Comparison of ENCODE assay signal across 20 cellular contexts in the genomic region with DNA sequence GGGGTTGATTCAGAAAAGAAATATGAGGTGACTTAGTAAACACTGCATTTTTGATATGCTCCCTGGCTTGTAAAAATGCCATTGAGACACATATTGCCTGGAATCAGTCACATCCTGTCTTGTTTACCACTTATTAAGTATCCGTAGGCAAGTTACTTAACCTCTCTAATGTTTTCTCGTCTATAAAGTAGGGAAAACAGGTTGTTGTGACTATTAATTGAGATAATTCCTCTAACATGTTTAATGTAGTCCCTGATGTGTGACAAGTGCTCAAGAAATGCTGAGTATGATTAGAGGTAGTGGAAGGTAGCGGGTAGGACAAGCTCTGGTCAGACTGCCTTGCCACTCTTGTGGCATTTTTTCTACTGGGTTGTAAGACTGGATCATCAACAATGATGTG. TPM values are rescaled to one million over a fixed set of nuclear protein-coding genes. Genes with fewer than 3 reads are reported as not detected.
DNase-seq lines count a peak whose midpoint lies in the region; ATAC-seq and TF ChIP-seq lines count a peak whose summit lies in the region.
"Had no signal": no experiment of that assay in that cellular context is flagged by ENCODE, and none has a peak within 500 bp of the region (broad histone marks: within the 10 kb centered on the region; RNA-seq: fewer than 3 reads in every experiment).

No MANE protein-coding gene starts in this region.

- ATAC-seq in GM18861 (IDR thresholded peaks at IDR 0.05; ENCODE audit: unreplicated experiment) = no peak
- ATAC-seq: activated CD8-positive, alpha-beta memory T cell treated with anti-CD3 and anti-CD28 coated beads, Interleukin-2, amount 10 ng/mL, durations not matched to agents 7 days and 5 days; heart left ventricle; K562 had no signal

- no peaks in the 10 kb centered on the region for H3K79me1 ChIP-seq in mesenchymal stem cell (replicated peaks; ENCODE audit: low read length, poor library complexity, severe bottlenecking)

- H2AK5ac ChIP-seq in mesenchymal stem cell (ENCODE audit: low read length, severe bottlenecking) = no peak overlapping the region

- DNase-seq in AG09319 (ENCODE audit: extremely low read depth, low read depth) = peak; percentile 12
- peak; percentile 53 for DNase-seq in HT-29 (ENCODE audit: low spot score)
- peak; percentile 43 for DNase-seq in choroid plexus epithelial cell (ENCODE audit: low read depth)
- DNase-seq in mesenchymal stem cell = peak; percentile 65
- no peak for DNase-seq in 8988T
- DNase-seq in cerebellum (ENCODE audit: low spot score) = no peak
- no peak for DNase-seq in breast epithelium (ENCODE audit: low spot score in 2 of 2)
- DNase-seq: activated CD4-positive, alpha-beta T cell treated with anti-CD3 and anti-CD28 coated beads for 1 hour; activated CD8-positive, alpha-beta memory T cell treated with anti-CD3 and anti-CD28 coated beads, Interleukin-2, amount 10 ng/mL, durations not matched to agents 7 days and 5 days; AML-193; amniotic stem cell; heart left ventricle; NCI-H1092; NCI-H2171; NCI-H774; stomach; uterus had no signal

- H3K36me3 ChIP-seq in mesenchymal stem cell (ENCODE audit: control insufficient read depth in 1 of 2, insufficient read depth in 2 of 2, low read depth in 1 of 2, low read length in 2 of 2) (no peaks in the 10 kb centered on the region), breast epithelium (no peaks in the 10 kb centered on the region)
- H3K36me3 ChIP-seq: heart left ventricle, right atrium auricular region, stomach, uterus had no signal

- H4K8ac ChIP-seq in mesenchymal stem cell (ENCODE audit: low read length) = no peak overlapping the region

- H3K9me3 ChIP-seq in mesenchymal stem cell (ENCODE audit: control insufficient read depth, low read length) (no peaks in the 10 kb centered on the region), breast epithelium (no peaks in the 10 kb centered on the region)
- H3K9me3 ChIP-seq: right atrium auricular region, stomach, uterus had no signal

- no peak overlapping the region for H3K4me3 ChIP-seq in choroid plexus epithelial cell (ENCODE audit: low read depth, low read length)
- no peak overlapping the region for H3K4me3 ChIP-seq in mesenchymal stem cell (ENCODE audit: insufficient read depth in 1 of 2, low read depth in 1 of 2, low read length in 2 of 2)
- H3K4me3 ChIP-seq in breast epithelium = no peak overlapping the region
- H3K4me3 ChIP-seq: heart left ventricle, K562, right atrium auricular region, stomach, uterus had no signal

- H2AFZ ChIP-seq in mesenchymal stem cell (ENCODE audit: low read depth, low read length) = no peak overlapping the region

- no peak overlapping the region for H2BK120ac ChIP-seq in mesenchymal stem cell (ENCODE audit: low read depth, low read length)

- peak overlapping the region; percentile 30 for H3K27ac ChIP-seq in mesenchymal stem cell (ENCODE audit: low read length, poor library complexity, severe bottlenecking)
- H3K27ac ChIP-seq in breast epithelium = no peak overlapping the region
- H3K27ac ChIP-seq: heart left ventricle, right atrium auricular region, stomach, uterus had no signal

- no peak for TF ChIP-seq POLR2A in breast epithelium (IDR thresholded peaks at IDR 0.05)

- H4K91ac ChIP-seq in mesenchymal stem cell (ENCODE audit: low read length) = no peak overlapping the region

- H3K23ac ChIP-seq in mesenchymal stem cell (ENCODE audit: low read length in 2 of 2) = no peak overlapping the region

- intact Hi-C loops in breast epithelium (cut with DNase I; ENCODE audit: low total_unique reads) = no loop called here

- no peak overlapping the region for H3K9ac ChIP-seq in mesenchymal stem cell (ENCODE audit: low read length)

- no peak overlapping the region for H3K4me2 ChIP-seq in mesenchymal stem cell (ENCODE audit: low read length, poor library complexity, severe bottlenecking)

- H2BK12ac ChIP-seq in mesenchymal stem cell (ENCODE audit: low read length in 2 of 2) = peak overlapping the region in 1 of 2 experiments; percentile 29

- H3K4me1 ChIP-seq in mesenchymal stem cell (ENCODE audit: control insufficient read depth, insufficient read depth, low read depth, low read length) = peaks cover 3% of the 10 kb centered on the region
- H3K4me1 ChIP-seq in breast epithelium = no peaks in the 10 kb centered on the region
- H3K4me1 ChIP-seq: right atrium auricular region, stomach, uterus had no signal

- no peak overlapping the region for H2BK15ac ChIP-seq in mesenchymal stem cell (ENCODE audit: low read depth, poor library complexity, severe bottlenecking)

- H3K14ac ChIP-seq in mesenchymal stem cell (ENCODE audit: low read length in 2 of 2) = no peak overlapping the region

- H3K27me3 ChIP-seq in mesenchymal stem cell (ENCODE audit: control insufficient read depth in 1 of 2, insufficient read depth in 1 of 2, low read length in 2 of 2) = no peaks in the 10 kb centered on the region
- H3K27me3 ChIP-seq in breast epithelium = no peaks in the 10 kb centered on the region
- H3K27me3 ChIP-seq: heart left ventricle, right atrium auricular region, stomach, uterus had no signal

- no peak overlapping the region for H3K18ac ChIP-seq in mesenchymal stem cell (ENCODE audit: low read depth in 1 of 2, low read length in 2 of 2)

- 23% methylated on average over 3 of the region's 3 CpGs for WGBS in mesenchymal stem cell

- TF ChIP-seq CTCF in AG09319 (IDR thresholded peaks at IDR 0.05; ENCODE audit: low read depth, low read length) (no peak), choroid plexus epithelial cell (conservative IDR thresholded peaks at IDR 0.05; ENCODE audit: low read depth, low read length) (no peak), breast epithelium (IDR thresholded peaks at IDR 0.05) (no peak)

- H3K4ac ChIP-seq in mesenchymal stem cell (ENCODE audit: low read depth in 1 of 2, low read length in 2 of 2) = no peak overlapping the region

- H2BK5ac ChIP-seq in mesenchymal stem cell (ENCODE audit: low read depth, low read length, poor library complexity, severe bottlenecking) = no peak overlapping the region

RNA-seq across cellular contexts. Expression of gene NFKBIZ, which starts 54.1 kb away (rescaled TPM):
- total RNA-seq in HT-29 (2014; rRNA removed; shearing (Covaris generic)) = 51.0 and 53.2 TPM in 2 replicates
- 44.7 TPM for polyA plus RNA-seq in mesenchymal stem cell (2013, experiment 1 of 2)
- polyA plus RNA-seq in mesenchymal stem cell (2013, experiment 2 of 2) = 39.9 TPM
- total RNA-seq in cerebellum (4.0 TPM), breast epithelium (100 to 1,000 TPM in 2 of 3 donors, 10 to 100 TPM in 1; 52.2 to 694 (median 243) TPM)

Comparison
In these comparisons a context has a peak if more than half of its experiments do, and no peak if none do; other contexts are left out.
1. DNase-seq: peak in AG09319 (single experiment), HT-29 (single experiment), choroid plexus epithelial cell (single experiment) and mesenchymal stem cell (single experiment); none in 8988T (single experiment), cerebellum (single experiment) and breast epithelium (0 of 2).
2. RNA of gene NFKBIZ, which starts 54.1 kb away (total RNA-seq): 52.2 to 694 TPM in breast epithelium and 51.0 to 53.2 TPM in HT-29; 4.0 TPM in cerebellum (single experiment); every median in the first group is over 10 times any median in the second.